ENCODE assay signal across 26 cellular contexts in the genomic region with DNA sequence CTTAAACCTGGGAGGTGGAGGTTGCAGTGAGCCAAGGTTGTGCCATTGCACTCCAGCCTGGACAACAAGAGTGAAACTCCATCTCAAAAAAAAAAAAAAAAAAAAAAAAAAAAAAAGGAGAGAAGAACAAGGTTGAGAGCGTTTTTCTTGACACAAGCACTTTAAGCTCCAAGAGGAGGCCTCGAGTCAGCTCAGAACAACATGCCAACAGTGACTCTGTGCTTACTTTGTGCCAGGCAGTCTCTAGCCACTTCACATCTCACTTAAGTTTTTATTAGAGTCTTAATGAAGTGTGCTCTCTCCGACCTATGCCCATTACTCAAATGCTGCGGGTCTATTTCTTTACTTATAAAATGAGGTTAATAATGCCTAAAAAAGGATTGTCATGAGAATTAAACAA. TPM values are rescaled to one million over a fixed set of nuclear protein-coding genes. Genes with fewer than 3 reads are reported as not detected.
DNase-seq lines count a peak whose midpoint lies in the region; ATAC-seq, FAIRE-seq and TF ChIP-seq lines count a peak whose summit lies in the region.
"Had no signal": no experiment of that assay in that cellular context is flagged by ENCODE, and none has a peak within 500 bp of the region (broad histone marks: within the 10 kb centered on the region; RNA-seq: fewer than 3 reads in every experiment).

No MANE protein-coding gene starts in this region.

- H3K27me3 ChIP-seq in BLaER1 = no peaks in the 10 kb centered on the region
- H3K27me3 ChIP-seq in astrocyte (ENCODE audit: insufficient read depth, low read length) = no peaks in the 10 kb centered on the region
- no peaks in the 10 kb centered on the region for H3K27me3 ChIP-seq in parathyroid adenoma (ENCODE audit: control insufficient read depth, insufficient read depth, low read length)
- H3K27me3 ChIP-seq: SJSA1 had no signal

- H3K4me3 Mint-ChIP-seq in astrocyte (ENCODE audit: unreplicated experiment) = peak overlapping the region; percentile 48
- no peak overlapping the region for H3K4me3 Mint-ChIP-seq in stimulated activated effector memory CD8-positive, alpha-beta T cell treated with anti-CD3 and anti-CD28 coated beads, Interleukin-12 subunit alpha, Interleukin-12 subunit beta, amount 100 ng/mL, for 72 hours
- H3K4me3 Mint-ChIP-seq: CD8-positive, alpha-beta memory T cell; H9; HFFc6; IgD-negative memory B cell had no signal

- H3K4me1 ChIP-seq in BLaER1 (no peaks in the 10 kb centered on the region), astrocyte (ENCODE audit: insufficient read depth, low read length) (peaks cover 7% of the 10 kb centered on the region), parathyroid adenoma (peaks cover 3% of the 10 kb centered on the region)

- no peak for FAIRE-seq in astrocyte (lab: Jason Lieb, UNC)
- FAIRE-seq: GM18507, RCC 7860 had no signal

- ATAC-seq in stimulated activated effector memory CD8-positive, alpha-beta T cell treated with anti-CD3 and anti-CD28 coated beads, Interleukin-12 subunit alpha, Interleukin-12 subunit beta, amount 100 ng/mL, for 72 hours = no peak

- H3K9me3 ChIP-seq in BLaER1 (no peaks in the 10 kb centered on the region), astrocyte (ENCODE audit: insufficient read depth, low read depth, low read length) (no peaks in the 10 kb centered on the region), parathyroid adenoma (ENCODE audit: control insufficient read depth, low read length) (no peaks in the 10 kb centered on the region)
- H3K9me3 ChIP-seq: SJSA1 had no signal

- H3K79me2 ChIP-seq in astrocyte (ENCODE audit: insufficient read depth, low read length) = peaks cover 39% of the 10 kb centered on the region
- peaks cover 22% of the 10 kb centered on the region for H3K79me2 ChIP-seq in parathyroid adenoma

- H3K36me3 ChIP-seq in BLaER1 (peaks cover 77% of the 10 kb centered on the region), astrocyte (ENCODE audit: insufficient read depth, low read length) (peaks cover 53% of the 10 kb centered on the region), parathyroid adenoma (ENCODE audit: control insufficient read depth, insufficient read depth, low read length) (peaks cover 3% of the 10 kb centered on the region)

- H4K20me1 ChIP-seq in BLaER1 (peaks cover 36% of the 10 kb centered on the region), astrocyte (ENCODE audit: insufficient read depth, low read length) (peaks cover 53% of the 10 kb centered on the region)

- H3K27ac ChIP-seq in BLaER1 (0 out of 2 replicates have a peak overlapping the region, but pooled peaks have one; percentile 0), astrocyte (ENCODE audit: low read depth, low read length) (no peak overlapping the region), parathyroid adenoma (peak overlapping the region; percentile 19)
- H3K27ac ChIP-seq: GM23248, SJSA1 had no signal

- H3K4me3 ChIP-seq in BLaER1 (no peak overlapping the region), astrocyte (ENCODE audit: insufficient read depth, low read depth, low read length) (no peak overlapping the region), parathyroid adenoma (ENCODE audit: low read depth, low read length) (no peak overlapping the region)
- H3K4me3 ChIP-seq: GM23248, SJSA1 had no signal

- H3K4me1 Mint-ChIP-seq in astrocyte (ENCODE audit: low read depth, unreplicated experiment) = peaks cover 35% of the 10 kb centered on the region
- peaks cover 58% of the 10 kb centered on the region for H3K4me1 Mint-ChIP-seq in stimulated activated effector memory CD8-positive, alpha-beta T cell treated with anti-CD3 and anti-CD28 coated beads, Interleukin-12 subunit alpha, Interleukin-12 subunit beta, amount 100 ng/mL, for 72 hours

- DNase-seq in DMS79 (lab: John Stamatoyannopoulos, UW) = peak; percentile 93
- no peak for DNase-seq in astrocyte (ENCODE audit: low read depth)
- DNase-seq in activated CD8-positive, alpha-beta memory T cell treated with anti-CD3 and anti-CD28 coated beads, Interleukin-2, amount 50 U/mL, for 48 hours = no peak
- no peak for DNase-seq in AML-193 (lab: John Stamatoyannopoulos, UW)
- DNase-seq in stimulated activated effector memory CD8-positive, alpha-beta T cell treated with anti-CD3 and anti-CD28 coated beads, Interleukin-12 subunit alpha, Interleukin-12 subunit beta, amount 100 ng/mL, for 72 hours (ENCODE audit: low spot score in 2 of 2) = no peak
- DNase-seq: ACHN; C1 segment of cervical spinal cord; Calu3; CD8-positive, alpha-beta memory T cell; DMS153; GDM1; GM23248; H9; HFFc6; Kasumi-1; NCI-H1417 treated with DMSO at 0.1 percent for 48 hours; NCI-H1930; NCI-H2171; NCI-H524 treated with DMSO at 0.1 percent for 48 hours; OCI-M1 had no signal

- no peak overlapping the region for H3K27ac Mint-ChIP-seq in astrocyte (ENCODE audit: unreplicated experiment)
- H3K27ac Mint-ChIP-seq in stimulated activated effector memory CD8-positive, alpha-beta T cell treated with anti-CD3 and anti-CD28 coated beads, Interleukin-12 subunit alpha, Interleukin-12 subunit beta, amount 100 ng/mL, for 72 hours = no peak overlapping the region
- H3K27ac Mint-ChIP-seq: H9, HFFc6, IgD-negative memory B cell had no signal

- H3K9me3 Mint-ChIP-seq in astrocyte (ENCODE audit: unreplicated experiment) = no peaks in the 10 kb centered on the region
- H3K9me3 Mint-ChIP-seq in stimulated activated effector memory CD8-positive, alpha-beta T cell treated with anti-CD3 and anti-CD28 coated beads, Interleukin-12 subunit alpha, Interleukin-12 subunit beta, amount 100 ng/mL, for 72 hours = no peaks in the 10 kb centered on the region
- H3K9me3 Mint-ChIP-seq: CD8-positive, alpha-beta memory T cell; HFFc6; IgD-negative memory B cell had no signal

- H3K9ac ChIP-seq in BLaER1 = no peak overlapping the region
- no peak overlapping the region for H3K9ac ChIP-seq in astrocyte (ENCODE audit: low read length)
- H3K9ac ChIP-seq in parathyroid adenoma = no peak overlapping the region
- H3K9ac ChIP-seq: GM23248 had no signal

- H3K27me3 Mint-ChIP-seq in astrocyte (ENCODE audit: low read depth, unreplicated experiment) = no peaks in the 10 kb centered on the region
- H3K27me3 Mint-ChIP-seq: CD8-positive, alpha-beta memory T cell; IgD-negative memory B cell had no signal

- H2AFZ ChIP-seq in astrocyte (ENCODE audit: low read depth, low read length) (no peak overlapping the region), parathyroid adenoma (no peak overlapping the region)
- H2AFZ ChIP-seq: GM23248 had no signal

- peaks cover 17% of the 10 kb centered on the region for H3K36me3 Mint-ChIP-seq in astrocyte (ENCODE audit: low read depth, unreplicated experiment)
- H3K36me3 Mint-ChIP-seq in stimulated activated effector memory CD8-positive, alpha-beta T cell treated with anti-CD3 and anti-CD28 coated beads, Interleukin-12 subunit alpha, Interleukin-12 subunit beta, amount 100 ng/mL, for 72 hours = peaks cover 84% of the 10 kb centered on the region

- H3K4me2 ChIP-seq in BLaER1 (no peak overlapping the region), astrocyte (ENCODE audit: low read length) (no peak overlapping the region), parathyroid adenoma (ENCODE audit: low read length) (no peak overlapping the region)

- TF ChIP-seq CTCF in astrocyte (IDR thresholded peaks at IDR 0.05; ENCODE audit: insufficient read depth, low read depth, low read length) = no peak
- TF ChIP-seq CTCF in parathyroid adenoma (IDR thresholded peaks at IDR 0.05) = no peak

RNA-seq across cellular contexts. Expression of a gene that starts 13.0 kb away (rescaled TPM):
- total RNA-seq in astrocyte = 317 and 328 TPM in 2 replicates
